Comparison of ENCODE assay signal across 25 cellular contexts in the genomic region with DNA sequence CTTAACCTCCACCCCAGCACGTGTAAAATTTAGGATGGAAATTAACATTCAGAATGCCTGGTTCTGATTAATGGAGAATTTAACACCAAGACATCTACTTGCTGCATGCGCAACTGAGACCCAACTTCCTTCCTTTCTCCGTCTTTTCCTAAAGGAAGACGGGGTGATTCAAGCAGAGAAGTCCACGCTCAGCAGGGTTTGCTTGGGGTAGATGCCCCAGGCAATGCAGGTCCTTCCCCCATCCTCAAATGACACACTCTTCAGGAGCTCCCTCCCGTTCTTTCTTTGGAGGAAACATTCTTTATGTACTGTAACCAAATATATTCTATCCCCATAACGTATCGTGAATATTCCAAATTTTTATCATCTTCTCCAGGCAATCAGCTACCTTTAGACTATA.
"Had no signal": no experiment of that assay in that cellular context is flagged by ENCODE, and none has a peak within 500 bp of the region (broad histone marks: within the 10 kb centered on the region; RNA-seq: fewer than 3 reads in every experiment).

No MANE protein-coding gene starts in this region.

- H3K36me3 ChIP-seq: adrenal gland, breast epithelium, MG63 had no signal

- H3K9me3 Mint-ChIP-seq: activated CD8-positive, alpha-beta T cell treated with anti-CD3 and anti-CD28 coated beads for 36 hours; activated T-cell treated with anti-CD3 and anti-CD28 coated beads, Interleukin-2, amount 50 U/mL, for 72 hours; activated T-helper 2 cell treated with anti-CD3 and anti-CD28 coated beads, Interferon-gamma antibody, Interleukin-2, Interleukin-4, amounts not matched to agents 10 μg/mL and 5 μg/mL and 100 μg/mL, durations not matched to agents 14 hours and 24 hours and 36 hours; T-cell had no signal

- H3K4me3 ChIP-seq: adrenal gland, breast epithelium, MG63 had no signal

- H3K27ac Mint-ChIP-seq: activated CD4-positive, alpha-beta T cell treated with anti-CD3 and anti-CD28 coated beads for 36 hours; activated CD8-positive, alpha-beta T cell treated with anti-CD3 and anti-CD28 coated beads for 36 hours; activated naive CD4-positive, alpha-beta T cell treated with anti-CD3 and anti-CD28 coated beads, Interleukin-2, amount 10 ng/mL, durations not matched to agents 7 days and 5 days; activated naive CD8-positive, alpha-beta T cell treated with anti-CD3 and anti-CD28 coated beads, Interleukin-2, amount 10 ng/mL, durations not matched to agents 7 days and 5 days; activated T-cell treated with anti-CD3 and anti-CD28 coated beads, Interleukin-2, amount 50 U/mL, for 72 hours; activated T-helper 2 cell treated with anti-CD3 and anti-CD28 coated beads, Interferon-gamma antibody, Interleukin-2, Interleukin-4, amounts not matched to agents 10 μg/mL and 5 μg/mL and 100 μg/mL, durations not matched to agents 14 hours and 24 hours and 36 hours; T-cell had no signal

- H3K36me3 Mint-ChIP-seq: activated naive CD4-positive, alpha-beta T cell treated with anti-CD3 and anti-CD28 coated beads, Interleukin-2, amount 10 ng/mL, durations not matched to agents 7 days and 5 days; activated naive CD8-positive, alpha-beta T cell treated with anti-CD3 and anti-CD28 coated beads, Interleukin-2, amount 10 ng/mL, durations not matched to agents 7 days and 5 days had no signal

- H3K27me3 ChIP-seq: adrenal gland, breast epithelium, MG63 had no signal

- H3K9me3 ChIP-seq: adrenal gland, breast epithelium, MG63 had no signal

- DNase-seq: activated CD4-positive, alpha-beta T cell treated with anti-CD3 and anti-CD28 coated beads for 36 hours; activated CD4-positive, alpha-beta T cell treated with anti-CD3 and anti-CD28 coated beads, Interleukin-2, amount 50 U/mL, for 1 hour; activated CD8-positive, alpha-beta memory T cell treated with anti-CD3 and anti-CD28 coated beads, Interleukin-2, amount 50 U/mL, for 4 hours; activated CD8-positive, alpha-beta T cell treated with anti-CD3 and anti-CD28 coated beads for 36 hours; activated gamma-delta T cell treated with Interleukin-2 at 50 U/mL for 16 hours; activated naive CD4-positive, alpha-beta T cell treated with anti-CD3 and anti-CD28 coated beads, Interleukin-2, amount 10 ng/mL, durations not matched to agents 7 days and 5 days; activated naive CD8-positive, alpha-beta T cell treated with anti-CD3 and anti-CD28 coated beads, Interleukin-2, amount 10 ng/mL, durations not matched to agents 7 days and 5 days; activated T-cell treated with anti-CD3 and anti-CD28 coated beads, Interleukin-2, amount 50 U/mL, for 72 hours; adrenal gland; anterior cingulate cortex; caudate nucleus; MG63; MV-4-11; NCI-H1092 treated with DMSO at 0.1 percent for 48 hours; NCI-H1417 treated with DMSO at 0.1 percent for 48 hours; NCI-H1694; NCI-H2029 treated with DMSO at 0.1 percent for 48 hours; NCI-H446; NCI-H524; PC-3; SHP77; T-cell had no signal

- H3K27me3 Mint-ChIP-seq: activated CD4-positive, alpha-beta T cell treated with anti-CD3 and anti-CD28 coated beads for 36 hours; activated CD8-positive, alpha-beta T cell treated with anti-CD3 and anti-CD28 coated beads for 36 hours; activated naive CD4-positive, alpha-beta T cell treated with anti-CD3 and anti-CD28 coated beads, Interleukin-2, amount 10 ng/mL, durations not matched to agents 7 days and 5 days had no signal

- ATAC-seq: activated CD4-positive, alpha-beta T cell treated with anti-CD3 and anti-CD28 coated beads for 36 hours; activated CD8-positive, alpha-beta T cell treated with anti-CD3 and anti-CD28 coated beads for 36 hours; PC-3; T-cell had no signal

- H3K4me1 ChIP-seq: breast epithelium had no signal

- H3K27ac ChIP-seq: adrenal gland, breast epithelium, VCaP had no signal

- H3K4me3 Mint-ChIP-seq: activated CD4-positive, alpha-beta T cell treated with anti-CD3 and anti-CD28 coated beads for 36 hours; activated CD8-positive, alpha-beta T cell treated with anti-CD3 and anti-CD28 coated beads for 36 hours; activated naive CD4-positive, alpha-beta T cell treated with anti-CD3 and anti-CD28 coated beads, Interleukin-2, amount 10 ng/mL, durations not matched to agents 7 days and 5 days; activated naive CD8-positive, alpha-beta T cell treated with anti-CD3 and anti-CD28 coated beads, Interleukin-2, amount 10 ng/mL, durations not matched to agents 7 days and 5 days; activated T-cell treated with anti-CD3 and anti-CD28 coated beads, Interleukin-2, amount 50 U/mL, for 72 hours; T-cell had no signal
